In the genomic region with DNA sequence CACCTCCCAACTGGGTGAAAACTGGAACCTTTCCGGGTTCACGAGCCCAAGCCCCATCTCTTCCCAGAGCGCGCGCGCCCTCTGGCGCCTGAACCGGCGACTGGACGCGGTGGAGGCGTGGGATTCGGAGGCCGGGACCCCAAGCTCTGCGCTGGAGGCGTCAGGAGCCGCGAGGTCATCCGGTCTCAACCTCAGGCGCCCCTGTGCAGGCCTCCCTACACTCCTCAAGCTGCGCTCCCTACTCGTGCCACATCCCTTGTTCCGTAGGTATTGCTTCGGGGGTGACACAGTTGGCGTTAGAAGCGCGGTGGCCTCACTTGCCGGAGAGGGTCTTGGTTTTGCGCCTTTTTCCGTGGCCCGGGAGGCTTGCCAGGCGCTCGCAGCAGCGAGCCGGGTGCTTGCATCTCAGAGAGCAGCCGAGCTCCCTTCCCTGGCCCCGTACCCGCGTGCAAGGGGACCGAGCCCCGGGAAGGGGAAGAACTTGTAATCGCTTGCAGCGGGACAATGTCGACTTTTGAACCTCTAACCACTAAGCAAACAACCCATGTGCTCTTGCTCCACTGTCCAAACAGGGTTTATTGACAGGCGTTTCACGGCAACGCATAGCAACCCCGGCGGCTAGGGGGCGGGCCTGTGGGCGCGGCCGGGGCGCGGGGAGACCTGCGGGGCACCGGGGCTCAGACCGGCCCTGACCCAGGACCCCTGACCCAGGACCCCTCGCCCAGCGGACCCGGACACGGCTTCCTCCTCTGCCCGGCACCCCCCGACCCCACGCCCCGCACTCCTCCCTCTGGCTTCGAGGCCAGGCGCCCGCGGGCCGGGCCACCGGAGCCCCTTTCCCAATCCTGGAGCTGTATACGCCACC, we compare ENCODE assay signal across 8 cellular contexts. TPM values are rescaled to one million over a fixed set of nuclear protein-coding genes. Genes with fewer than 3 reads are reported as not detected.
DNase-seq lines count a peak whose midpoint lies in the region; ATAC-seq and TF ChIP-seq lines count a peak whose summit lies in the region.

No MANE protein-coding gene starts in this region.

- DNase-seq in activated CD4-positive, alpha-beta T cell treated with anti-CD3 and anti-CD28 coated beads for 48 hours, result peak; percentile 61
- DNase-seq in activated CD4-positive, alpha-beta T cell treated with anti-CD3 and anti-CD28 coated beads for 1 hour, result no peak
- DNase-seq in M059J (ENCODE audit: low read depth) (peak; percentile 23), Right ventricle myocardium superior (peak; percentile 63), psoas muscle (peak in 1 of 2 donors; percentile 37)
- peak; percentile 43 for DNase-seq in activated CD4-positive, alpha-beta memory T cell treated with anti-CD3 and anti-CD28 coated beads, Interleukin-2, amount 10 ng/mL, durations not matched to agents 7 days and 5 days

- TF ChIP-seq CTCF in psoas muscle (IDR thresholded peaks at IDR 0.05), result peak; percentile 39

- peak overlapping the region; percentile 56 for H3K4me3 ChIP-seq in psoas muscle

- H3K4me1 ChIP-seq in psoas muscle, result peaks cover 4% of the 10 kb centered on the region

- peaks cover 78% of the 10 kb centered on the region for H3K27me3 Mint-ChIP-seq in activated CD4-positive, alpha-beta memory T cell treated with anti-CD3 and anti-CD28 coated beads, Interleukin-2, amount 10 ng/mL, durations not matched to agents 7 days and 5 days

- POLR2A ChIA-PET in activated CD4-positive, alpha-beta memory T cell treated with anti-CD3 and anti-CD28 coated beads, Interleukin-2, amount 10 ng/mL, durations not matched to agents 7 days and 5 days (lab: Charles Lee), result no interaction called here

- ATAC-seq in Right ventricle myocardium superior (ENCODE audit: poor library complexity) (peak; percentile 81), psoas muscle (peak; percentile 39 to 72 (median 43)), HG02885 (IDR thresholded peaks at IDR 0.05; ENCODE audit: poor library complexity, unreplicated experiment) (no peak), HG03097 (IDR thresholded peaks at IDR 0.05; ENCODE audit: low FRiP score, unreplicated experiment) (no peak)

- peaks cover 0 to 87% (median 29%) of the 10 kb centered on the region in 3 donors for H3K27me3 ChIP-seq in psoas muscle (ENCODE audit: insufficient read depth in 3 of 3, low read length in 2 of 3)

- peak overlapping the region; percentile 19 for H3K4me3 Mint-ChIP-seq in activated CD4-positive, alpha-beta memory T cell treated with anti-CD3 and anti-CD28 coated beads, Interleukin-2, amount 10 ng/mL, durations not matched to agents 7 days and 5 days

- no peaks in the 10 kb centered on the region for H3K36me3 ChIP-seq in psoas muscle (ENCODE audit: insufficient read depth in 1 of 2, low read depth in 1 of 2)

- no peak overlapping the region for H3K27ac ChIP-seq in psoas muscle

- no peaks in the 10 kb centered on the region for H3K9me3 ChIP-seq in psoas muscle

- CTCF ChIA-PET in activated CD4-positive, alpha-beta memory T cell treated with anti-CD3 and anti-CD28 coated beads, Interleukin-2, amount 10 ng/mL, durations not matched to agents 7 days and 5 days (lab: Charles Lee), result interaction anchor here (0.8 to 1.3 kb wide), 3 partner anchors 11 to 132 kb away, joined by 3 read pairs; no protein-coding TSS in a partner anchor

- peaks cover 6% of the 10 kb centered on the region for H3K4me1 Mint-ChIP-seq in activated CD4-positive, alpha-beta memory T cell treated with anti-CD3 and anti-CD28 coated beads, Interleukin-2, amount 10 ng/mL, durations not matched to agents 7 days and 5 days

- no peaks in the 10 kb centered on the region for H3K36me3 Mint-ChIP-seq in activated CD4-positive, alpha-beta memory T cell treated with anti-CD3 and anti-CD28 coated beads, Interleukin-2, amount 10 ng/mL, durations not matched to agents 7 days and 5 days (ENCODE audit: low read depth)

- H3K27ac Mint-ChIP-seq in activated CD4-positive, alpha-beta memory T cell treated with anti-CD3 and anti-CD28 coated beads, Interleukin-2, amount 10 ng/mL, durations not matched to agents 7 days and 5 days, result no peak overlapping the region

- 1% methylated on average over 52 to 73 of the region's 73 CpGs for WGBS in psoas muscle, 3 donors

- no peaks in the 10 kb centered on the region for H3K9me3 Mint-ChIP-seq in activated CD4-positive, alpha-beta memory T cell treated with anti-CD3 and anti-CD28 coated beads, Interleukin-2, amount 10 ng/mL, durations not matched to agents 7 days and 5 days

- intact Hi-C loops in Right ventricle myocardium superior (cut with DNase I), result no loop called here
- intact Hi-C loops in psoas muscle (cut with DNase I), result no loop called here

RNA-seq across cellular contexts. Expression of a gene that starts 8.5 kb away (rescaled TPM):
- total RNA-seq in M059J (2014; rRNA removed; shearing (Covaris generic)), result not detected in 2 replicates
- not detected for total RNA-seq in activated CD4-positive, alpha-beta memory T cell treated with anti-CD3 and anti-CD28 coated beads, Interleukin-2, amount 10 ng/mL, durations not matched to agents 7 days and 5 days
- total RNA-seq in Right ventricle myocardium superior, result not detected
- not detected for total RNA-seq in psoas muscle
- under 1 TPM in 1 of 3 donors, not detected in 2; 0.03 TPM for polyA plus RNA-seq in psoas muscle

RNA-seq across cellular contexts. Expression of a gene that starts 27.9 kb away (rescaled TPM):
- total RNA-seq in M059J (2014; rRNA removed; shearing (Covaris generic)), result not detected in 2 replicates
- total RNA-seq in activated CD4-positive, alpha-beta memory T cell treated with anti-CD3 and anti-CD28 coated beads, Interleukin-2, amount 10 ng/mL, durations not matched to agents 7 days and 5 days, result not detected
- total RNA-seq in Right ventricle myocardium superior (not detected), psoas muscle (not detected)
- polyA plus RNA-seq in psoas muscle, result not detected

RNA-seq across cellular contexts. Expression of a gene that starts 40.8 kb away (rescaled TPM):
- not detected in 2 replicates for total RNA-seq in M059J (2014; rRNA removed; shearing (Covaris generic))
- total RNA-seq in activated CD4-positive, alpha-beta memory T cell treated with anti-CD3 and anti-CD28 coated beads, Interleukin-2, amount 10 ng/mL, durations not matched to agents 7 days and 5 days, result not detected
- not detected for total RNA-seq in Right ventricle myocardium superior
- not detected for total RNA-seq in psoas muscle
- not detected for polyA plus RNA-seq in psoas muscle

Comparison
In these comparisons a context has a peak if more than half of its experiments do, and no peak if none do; other contexts are left out.
1. ATAC-seq: peak in Right ventricle myocardium superior (single experiment) and psoas muscle (4 of 4); none in HG02885 (single experiment) and HG03097 (single experiment).